8 cellular contexts compared by ENCODE assay signal in the genomic region with DNA sequence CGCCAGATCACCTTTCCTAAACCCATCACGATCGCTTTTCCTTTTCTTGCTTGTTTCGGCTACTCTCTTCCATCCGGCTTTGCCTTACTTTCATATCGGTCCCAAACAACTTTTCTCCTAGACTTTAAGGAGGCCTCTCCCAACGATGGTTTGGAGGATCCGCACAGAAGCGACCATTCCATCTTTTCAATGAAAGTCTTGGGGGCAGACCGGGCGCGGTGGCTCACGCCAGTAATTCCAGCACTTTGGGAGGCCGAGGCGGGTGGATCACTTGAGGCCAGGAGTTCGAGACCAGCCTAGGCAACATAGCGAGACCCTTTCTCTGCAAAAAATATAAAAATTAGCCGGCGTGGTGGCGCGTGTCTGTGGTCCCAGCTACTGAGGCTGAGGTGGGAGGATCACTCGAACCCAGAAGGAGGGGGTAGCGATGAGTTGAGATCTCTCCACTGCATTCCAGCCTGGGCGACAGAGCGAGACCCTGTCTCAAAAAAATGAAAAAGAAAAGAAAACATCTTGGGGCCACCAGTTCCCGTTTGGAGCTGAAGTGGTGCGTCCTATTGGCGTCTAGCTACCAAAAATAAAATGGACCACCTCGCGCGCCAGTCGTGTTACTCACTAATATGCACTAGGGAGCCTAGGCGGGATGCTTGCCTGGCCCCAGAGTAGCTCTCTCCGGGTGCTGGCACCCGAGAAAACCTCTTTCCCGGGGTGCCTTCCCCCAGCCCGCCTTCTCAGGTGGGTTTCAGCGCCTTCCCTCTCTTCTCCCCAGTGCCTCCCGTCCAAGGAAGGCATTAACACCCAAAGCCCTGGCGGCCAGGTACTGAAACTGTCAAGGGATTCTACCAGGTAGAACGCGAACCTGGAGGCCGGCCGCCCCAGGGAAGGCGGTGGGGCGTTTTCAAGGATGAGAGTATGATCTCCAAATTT. TPM values are rescaled to one million over a fixed set of nuclear protein-coding genes. Genes with fewer than 3 reads are reported as not detected.
DNase-seq lines count a peak whose midpoint lies in the region; ATAC-seq, FAIRE-seq and TF ChIP-seq lines count a peak whose summit lies in the region.

No MANE protein-coding gene starts in this region.

- H4K20me1 ChIP-seq in K562 (replicated peaks; ENCODE audit: control insufficient read depth, insufficient read depth, low read length), result no peaks in the 10 kb centered on the region

- H3K9me1 ChIP-seq in K562 (ENCODE audit: control insufficient read depth, insufficient read depth, low read length), result no peaks in the 10 kb centered on the region

- peak overlapping the region; percentile 86 for H2AFZ ChIP-seq in K562 (ENCODE audit: low read depth, low read length)

- DNase-seq in AG04449 (ENCODE audit: low read depth, low spot score) (no peak), T-helper 9 cell (peak; percentile 52), K562 (ENCODE audit: extremely low read depth in 1 of 4, low spot score in 3 of 4) (peak; percentile 9 to 40 (median 12)), islet precursor cell (peak; percentile 80)
- peak; percentile 7 to 23 (median 14) for DNase-seq in stimulated activated CD4-positive, alpha-beta T cell treated with anti-CD3 and anti-CD28 coated beads, Interleukin-1b, Interleukin-23, amount 100 ng/mL, for 24 hours (ENCODE audit: low read depth in 4 of 4, low spot score in 1 of 4)

- H3K4me3 ChIP-seq in AG04449 (ENCODE audit: low read depth, low read length) (peak overlapping the region; percentile 98), HUES6 (ENCODE audit: low read depth, low read length) (peak overlapping the region; percentile 91), K562 (peak overlapping the region; percentile 91)

- no peak for FAIRE-seq in K562 (lab: Jason Lieb, UNC)

- peak overlapping the region; percentile 60 for H3K9ac ChIP-seq in HUES6 (ENCODE audit: low read length)
- H3K9ac ChIP-seq in K562 (ENCODE audit: insufficient read depth in 1 of 2, low read depth in 2 of 2, low read length in 2 of 2), result peak overlapping the region; percentile 91 to 96

- in situ Hi-C loops in K562 (cut with MboI), result no loop called here

- WGBS in K562 (ENCODE audit: insufficient coverage, low coverage, missing lambda C conversion rate), result 24% methylated on average over 44 of the region's 46 CpGs

- H3K27me3 ChIP-seq in HUES6 (ENCODE audit: control insufficient read depth, insufficient read depth, low read length) (no peaks in the 10 kb centered on the region), K562 (ENCODE audit: control insufficient read depth in 2 of 2, insufficient read depth in 2 of 2, low read length in 2 of 2) (no peaks in the 10 kb centered on the region)

- peak overlapping the region; percentile 81 for H3K4me2 ChIP-seq in K562 (ENCODE audit: insufficient read depth, low read length)

- H3K4me1 ChIP-seq in HUES6 (ENCODE audit: control insufficient read depth, insufficient read depth, low read length) (peaks cover 9% of the 10 kb centered on the region; the same call in 1 of the 2 replicates), K562 (replicated peaks in 1 of 2; ENCODE audit: control insufficient read depth in 2 of 2, insufficient read depth in 2 of 2, low read length in 2 of 2) (peaks cover 5 to 10% of the 10 kb centered on the region in 2 experiments; a peak in 4 of 5 replicates)

- TF ChIP-seq EP300 in K562 (IDR thresholded peaks at IDR 0.05; ENCODE audit: low read length), result no peak

- BruUV-seq in K562 (replicated peaks; lab: Mats Ljungman, UMichigan), result TSS peak; percentile 97

- intact Hi-C loops in K562 (cut with micrococcal nuclease), result no loop called here

- H3K27ac ChIP-seq in HUES6 (ENCODE audit: low read depth, low read length) (no peak overlapping the region), K562 (ENCODE audit: extremely low read depth, low read depth, low read length) (peak overlapping the region; percentile 67)

- no peaks in the 10 kb centered on the region for H3K36me3 ChIP-seq in HUES6 (ENCODE audit: control insufficient read depth, insufficient read depth, low read length)
- H3K36me3 ChIP-seq in K562 (ENCODE audit: control insufficient read depth, insufficient read depth, low read length), result peaks cover 4% of the 10 kb centered on the region; the same call in 1 of the 3 replicates

- TF ChIP-seq CTCF in AG04449 (IDR thresholded peaks at IDR 0.05; ENCODE audit: insufficient read depth, low read length, missing control alignments) (peak; percentile 13), K562 (IDR thresholded peaks at IDR 0.05 in 2 of 3, conservative IDR thresholded peaks at IDR 0.05 in 1 of 3; ENCODE audit: insufficient read depth in 2 of 3, low read depth in 1 of 3, low read length in 3 of 3) (no peak)

- POLR2A ChIA-PET in AG04449 (lab: Yijun Ruan, JAX) (interaction anchor here (2.1 kb wide), 1 partner anchor 65 kb away, joined by 26 read pairs; the partner anchor contains the start of gene SCAMP1), K562 (lab: Yijun Ruan, JAX) (interaction anchor here (0.8 to 2.5 kb wide), 5 partner anchors 35 to 803 kb away, joined by 3 to 14 read pairs (median 3); partner anchors contain the start of gene SCAMP1)

- TF ChIP-seq RAD21 in K562 (CRISPR knock-in tag; conservative IDR thresholded peaks at IDR 0.05 in 1 of 2, IDR thresholded peaks at IDR 0.05 in 1 of 2), result no peak

- TF ChIP-seq POLR2A in K562 (conservative IDR thresholded peaks at IDR 0.05), result no peak

- peaks cover 41% of the 10 kb centered on the region for H3K79me2 ChIP-seq in K562 (ENCODE audit: control insufficient read depth, insufficient read depth, low read length)

- ATAC-seq in GM18517 (IDR thresholded peaks at IDR 0.05; ENCODE audit: unreplicated experiment) (peak; percentile 16), K562 (peak; percentile 23), HG03045 (IDR thresholded peaks at IDR 0.05; ENCODE audit: unreplicated experiment) (no peak)

- CTCF ChIA-PET in AG04449 (lab: Yijun Ruan, JAX), result interaction anchor here (0.9 to 1.1 kb wide), 4 partner anchors 30 to 66 kb away, joined by 3 read pairs; partner anchors contain the start of gene SCAMP1
- CTCF ChIA-PET in K562 (lab: Yijun Ruan, JAX; ENCODE audit: low intra/inter-chr PET ratio), result no interaction called here

- peaks cover under 1% of the 10 kb centered on the region; the same call in 1 of the 2 replicates for H3K9me3 ChIP-seq in HUES6 (ENCODE audit: control insufficient read depth, insufficient read depth, low read depth, low read length)
- no peaks in the 10 kb centered on the region for H3K9me3 ChIP-seq in K562 (replicated peaks; ENCODE audit: control insufficient read depth, insufficient read depth, low read depth, low read length)

TF ChIP-seq in K562, 482 proteins besides CTCF, POLR2A, EP300 and RAD21 (continues in another document):
- 0 out of 2 replicates have a peak, but pooled peaks have one; percentile 41 for TF ChIP-seq GABPA (tag; conservative IDR thresholded peaks at IDR 0.05; ENCODE audit: low read depth)
- peak; percentile 61 to 81; a peak in 1 of 4 replicates for TF ChIP-seq ARNT (IDR thresholded peaks at IDR 0.05)
- no peak; the same call in 1 of the 2 replicates for TF ChIP-seq CBX1 (IDR thresholded peaks at IDR 0.05; ENCODE audit: low read depth)
- TF ChIP-seq GTF3C2 (IDR thresholded peaks at IDR 0.05; ENCODE audit: borderline replicate concordance, extremely low read depth, insufficient read length), result peak; percentile 55
- no peak for TF ChIP-seq RBM25 (IDR thresholded peaks at IDR 0.05; ENCODE audit: low read depth, low read length, severe bottlenecking)
- no peak for TF ChIP-seq JUND (IDR thresholded peaks at IDR 0.05; ENCODE audit: borderline replicate concordance, low read depth, low read length)
- TF ChIP-seq JUND (tag; IDR thresholded peaks at IDR 0.05; ENCODE audit: borderline replicate concordance, low read depth, low read length), result no peak
- no peak for TF ChIP-seq ZNF143 (CRISPR knock-in tag; IDR thresholded peaks at IDR 0.05)
- TF ChIP-seq TAL1 (IDR thresholded peaks at IDR 0.05), result 0 out of 2 replicates have a peak, but pooled peaks have one; percentile 38
- TF ChIP-seq ARID1B (IDR thresholded peaks at IDR 0.05), result 0 out of 2 replicates have a peak, but pooled peaks have one; percentile 5

RNA-seq across cellular contexts. Expression of gene AP3B1, which starts 0.8 kb away (rescaled TPM):
- 28.7 and 124 TPM in 2 replicates for total RNA-seq in K562 (2011; cell fraction: chromatin; rRNA removed; ENCODE audit: low replicate concordance)
- total RNA-seq in K562 (2011; cell fraction: nucleolus; rRNA removed), result 12.8 and 17.6 TPM in 2 replicates
- total RNA-seq in K562 (2011; cell fraction: nucleoplasm; rRNA removed), result 41.8 and 63.9 TPM in 2 replicates
- 33.4 and 34.1 TPM in 2 replicates for total RNA-seq in K562 (2014; rRNA removed)
- total RNA-seq in K562 (2014; rRNA removed; fragmentation: Illumina TruSeq; extraction: Trizol), result 55.7 and 65.6 TPM in 2 replicates
- 60.4 and 61.8 TPM in 2 replicates for total RNA-seq in K562 (2015; rRNA removed; fragmentation: Illumina TruSeq; extraction: Trizol)
- 42.2 and 42.8 TPM in 2 replicates for total RNA-seq in K562 (2021)
- polyA plus RNA-seq in K562 (2011; rRNA removed), result 51.4 and 55.6 TPM in 2 replicates
- 21.8 and 45.4 TPM in 2 replicates for polyA plus RNA-seq in K562 (2011; cell fraction: cytosol; rRNA removed)
- 20.3 and 36.5 TPM in 2 replicates for polyA plus RNA-seq in K562 (2011; cell fraction: nucleus; rRNA removed)
- polyA plus RNA-seq in K562 (2012), result 40.5 and 54.7 TPM in 2 replicates
- polyA plus RNA-seq in K562 (2014; fragmentation: Illumina TruSeq; extraction: Trizol), result 46.8 and 55.1 TPM in 2 replicates
- 10 to 100 TPM; 21.1 to 30.9 TPM for polyA plus RNA-seq in K562 (2014; fragmentation: Nextera tagmentation; extraction: Ambion mirVana)
- 25.2 and 29.8 TPM in 2 replicates for polyA plus RNA-seq in K562 (2014; rRNA removed)
- 94.2 and 106 TPM in 2 replicates for polyA minus RNA-seq in K562 (2011; rRNA and poly(A)+ RNA removed)
- 27.1 and 30.8 TPM in 2 replicates for polyA minus RNA-seq in K562 (2011; cell fraction: cytosol; rRNA and poly(A)+ RNA removed)
- 39.6 and 79.5 TPM in 2 replicates for polyA minus RNA-seq in K562 (2011; cell fraction: nucleus; rRNA and poly(A)+ RNA removed)
